In the genomic region with DNA sequence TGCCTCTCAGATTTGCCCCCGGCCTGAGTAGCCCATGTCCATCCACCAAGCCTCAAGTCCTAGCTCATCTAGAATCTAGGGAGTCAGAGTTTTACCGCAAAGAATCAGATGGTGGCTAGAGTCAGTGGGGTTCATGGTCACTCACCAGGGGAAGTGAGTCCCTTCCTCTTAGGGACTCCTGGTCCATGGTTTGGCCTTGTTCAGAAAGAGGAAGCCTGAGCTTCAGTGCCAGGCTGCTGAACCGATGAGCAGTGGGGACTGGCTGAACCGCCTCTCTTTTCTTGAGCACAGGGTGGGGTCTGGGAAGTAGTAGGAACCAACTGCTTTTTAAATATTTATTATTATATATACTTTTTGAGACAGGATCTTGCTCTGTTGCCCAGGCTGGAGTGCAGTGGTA, we compare ENCODE assay signal across 20 cellular contexts.
"Had no signal": no experiment of that assay in that cellular context is flagged by ENCODE, and none has a peak within 500 bp of the region (broad histone marks: within the 10 kb centered on the region; RNA-seq: fewer than 3 reads in every experiment).

No MANE protein-coding gene starts in this region.

- H3K9me3 ChIP-seq: body of pancreas, gastroesophageal sphincter, heart right ventricle, lower lobe of right lung, thyroid gland had no signal

- H3K27me3 ChIP-seq: body of pancreas, gastroesophageal sphincter, neural progenitor cell, thyroid gland had no signal

- H3K4me1 ChIP-seq: parathyroid adenoma had no signal

- H3K27ac ChIP-seq: body of pancreas, heart right ventricle, lower lobe of right lung, neural progenitor cell, parathyroid adenoma, thyroid gland had no signal

- DNase-seq: activated B cell treated with CpG ODN at 0.5 μM for 24 hours; activated CD4-positive, alpha-beta T cell treated with anti-CD3 and anti-CD28 coated beads, Interleukin-2, amount 10 ng/mL, durations not matched to agents 7 days and 5 days; activated CD8-positive, alpha-beta memory T cell treated with anti-CD3 and anti-CD28 coated beads, Interleukin-2, amount 50 U/mL, for 48 hours; activated gamma-delta T cell treated with Interleukin-2 at 50 U/mL for 16 hours; activated naive CD8-positive, alpha-beta T cell treated with anti-CD3 and anti-CD28 coated beads for 36 hours; body of pancreas; caudate nucleus; heart right ventricle; left cardiac atrium; lower lobe of right lung; retina; T1000; thyroid gland had no signal

- ATAC-seq: body of pancreas; gastroesophageal sphincter; heart right ventricle; left cardiac atrium; lower lobe of right lung; stimulated activated effector memory CD8-positive, alpha-beta T cell treated with anti-CD3 and anti-CD28 coated beads, Interleukin-12 subunit alpha, Interleukin-12 subunit beta, amount 100 ng/mL, for 72 hours had no signal

- H3K4me3 ChIP-seq: body of pancreas, gastroesophageal sphincter, heart right ventricle, lower lobe of right lung, neural progenitor cell, thyroid gland had no signal

- FAIRE-seq: colon, endometrium, urothelium cell line had no signal

- H3K36me3 ChIP-seq: heart right ventricle, lower lobe of right lung, neural progenitor cell, thyroid gland had no signal
